9 cellular contexts compared by ENCODE assay signal in the genomic region with DNA sequence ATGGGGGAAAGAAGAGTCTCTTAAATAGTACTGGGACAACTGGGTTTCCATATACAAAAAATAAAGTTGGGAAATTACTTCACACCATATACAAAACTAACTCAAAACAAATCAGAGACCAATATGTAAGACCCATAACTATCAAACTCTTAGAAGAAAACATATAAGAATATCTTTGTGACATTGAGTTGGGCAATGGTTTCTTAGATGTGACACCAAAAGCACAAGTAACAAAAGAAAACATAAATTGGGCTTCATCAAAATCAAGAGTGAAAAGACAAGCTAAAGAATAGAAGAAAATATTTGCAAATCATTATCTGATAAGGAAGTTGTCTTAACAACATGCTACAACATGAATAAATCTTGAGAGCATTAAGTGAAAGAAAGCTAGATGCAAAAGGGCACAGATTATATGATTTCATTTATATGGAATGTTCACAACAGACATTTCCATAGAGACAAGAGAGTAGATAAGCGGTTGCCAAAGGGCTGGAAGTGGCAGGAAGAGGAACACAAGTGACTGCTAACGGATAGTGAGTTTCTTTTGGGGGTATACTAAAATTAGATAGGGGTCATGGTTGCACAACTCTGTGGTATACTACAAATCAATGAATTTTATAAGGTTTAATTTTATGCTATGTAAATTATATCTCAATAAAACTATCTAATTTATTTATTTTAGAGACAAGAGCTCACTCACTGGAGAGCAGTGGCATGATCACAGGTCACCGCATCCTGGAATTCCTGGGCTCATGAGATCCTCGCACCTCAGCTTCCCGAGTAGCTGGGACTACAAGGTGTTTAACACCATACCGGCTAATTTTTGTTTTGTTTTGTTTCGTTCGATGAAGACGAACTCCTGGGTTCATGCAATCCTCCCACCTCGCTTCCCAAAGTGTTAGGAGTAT. TPM values are rescaled to one million over a fixed set of nuclear protein-coding genes. Genes with fewer than 3 reads are reported as not detected.
A peak's percentile ranks its signal among the peaks of the same experiment; 100 is the strongest.
DNase-seq lines count a peak whose midpoint lies in the region; ATAC-seq and TF ChIP-seq lines count a peak whose summit lies in the region.
"Had no signal": no experiment of that assay in that cellular context is flagged by ENCODE, and none has a peak within 500 bp of the region (broad histone marks: within the 10 kb centered on the region; RNA-seq: fewer than 3 reads in every experiment).

No MANE protein-coding gene starts in this region.

- H3K36me3 ChIP-seq in heart right ventricle: no peaks in the 10 kb centered on the region
- H3K36me3 ChIP-seq: pancreas had no signal

- no peaks in the 10 kb centered on the region for H3K27me3 ChIP-seq in heart right ventricle
- H3K27me3 ChIP-seq: pancreas had no signal

- H3K36me3 Mint-ChIP-seq in WTC11 (peaks cover 3% of the 10 kb centered on the region; the same call in 1 of the 2 replicates), type B pancreatic cell (peaks cover 22% of the 10 kb centered on the region)

- H3K9me3 Mint-ChIP-seq in WTC11 (no peaks in the 10 kb centered on the region), type B pancreatic cell (peaks cover 15% of the 10 kb centered on the region)

- 65 to 68% methylated on average over 10 of the region's 10 CpGs for WGBS in heart right ventricle, 2 donors

- intact Hi-C loops in heart right ventricle (cut with DNase I): no loop called here

- no peaks in the 10 kb centered on the region for H3K9me3 ChIP-seq in heart right ventricle
- H3K9me3 ChIP-seq: pancreas had no signal

- peaks cover 5 to 86% (median 53%) of the 10 kb centered on the region in 9 donors for H3K4me1 ChIP-seq in heart right ventricle

- TF ChIP-seq CTCF in WTC11 (IDR thresholded peaks at IDR 0.05) (no peak), heart right ventricle (IDR thresholded peaks at IDR 0.05) (no peak), type B pancreatic cell (conservative IDR thresholded peaks at IDR 0.05) (no peak)

- H3K4me3 Mint-ChIP-seq in WTC11 (no peak overlapping the region), type B pancreatic cell (peak overlapping the region; percentile 12)

- CTCF ChIA-PET in WTC11 (lab: Charles Lee): interaction anchor here (0.8 kb wide), 1 partner anchor 290 kb away, joined by 4 read pairs; no protein-coding TSS in a partner anchor

- POLR2A ChIA-PET in WTC11 (lab: Charles Lee): interaction anchor here (0.5 kb wide), 2 partner anchors 136 to 207 kb away, joined by 3 to 5 read pairs; no protein-coding TSS in a partner anchor

- H3K27ac ChIP-seq in heart right ventricle: peak overlapping the region in 8 of 10 donors; percentile 0 to 61 (median 43)
- H3K27ac ChIP-seq: pancreas had no signal

- peaks cover 57% of the 10 kb centered on the region for H3K4me1 Mint-ChIP-seq in WTC11
- H3K4me1 Mint-ChIP-seq in type B pancreatic cell (ENCODE audit: unreplicated experiment): peaks cover 37% of the 10 kb centered on the region

- H3K27ac Mint-ChIP-seq in WTC11: peak overlapping the region; percentile 12; the same call in 1 of the 2 replicates
- H3K27ac Mint-ChIP-seq in type B pancreatic cell: peak overlapping the region; percentile 48

- DNase-seq in DMS53 (lab: John Stamatoyannopoulos, UW) (peak; percentile 40), DMS53 treated with DMSO at 0.1 percent for 48 hours (lab: John Stamatoyannopoulos, UW; ENCODE audit: unreplicated experiment) (no peak), WTC11 (ENCODE audit: low spot score) (no peak), heart right ventricle (no peak), type B pancreatic cell (ENCODE audit: extremely low spot score, unreplicated experiment) (no peak), NCI-H774 (lab: John Stamatoyannopoulos, UW) (no peak)
- no peak for DNase-seq in stimulated activated naive CD8-positive, alpha-beta T cell treated with anti-CD3 and anti-CD28 coated beads, Interleukin-15, Interleukin-2, amounts not matched to agents 100 U/mL and 50 U/mL, for 24 hours
- DNase-seq: pancreas had no signal

- H3K27me3 Mint-ChIP-seq in WTC11 (ENCODE audit: low read depth): no peaks in the 10 kb centered on the region
- no peaks in the 10 kb centered on the region for H3K27me3 Mint-ChIP-seq in type B pancreatic cell

- ATAC-seq in WTC11: no peak
- peak in 7 of 8 donors; percentile 17 to 72 (median 58) for ATAC-seq in heart right ventricle
- ATAC-seq in HG02973 (IDR thresholded peaks at IDR 0.05; ENCODE audit: unreplicated experiment): no peak
- ATAC-seq in stimulated activated naive CD8-positive, alpha-beta T cell treated with anti-CD3 and anti-CD28 coated beads, Interleukin-15, Interleukin-2, amounts not matched to agents 100 U/mL and 50 U/mL, for 24 hours: no peak

- H3K4me3 ChIP-seq in heart right ventricle: no peak overlapping the region
- H3K4me3 ChIP-seq: pancreas had no signal

TF ChIP-seq in WTC11, 78 proteins besides CTCF, POLR2A, EP300 and RAD21:
- TF ChIP-seq SMAD4 (CRISPR knock-in tag; IDR thresholded peaks at IDR 0.05) (no peak), KAT7 (CRISPR knock-in tag; IDR thresholded peaks at IDR 0.05; ENCODE audit: borderline replicate concordance) (no peak), ZBTB21 (CRISPR knock-in tag; IDR thresholded peaks at IDR 0.05; ENCODE audit: borderline replicate concordance) (no peak), PREB (CRISPR knock-in tag; IDR thresholded peaks at IDR 0.05; ENCODE audit: borderline replicate concordance) (no peak)
- TF ChIP-seq, protein P1, sequence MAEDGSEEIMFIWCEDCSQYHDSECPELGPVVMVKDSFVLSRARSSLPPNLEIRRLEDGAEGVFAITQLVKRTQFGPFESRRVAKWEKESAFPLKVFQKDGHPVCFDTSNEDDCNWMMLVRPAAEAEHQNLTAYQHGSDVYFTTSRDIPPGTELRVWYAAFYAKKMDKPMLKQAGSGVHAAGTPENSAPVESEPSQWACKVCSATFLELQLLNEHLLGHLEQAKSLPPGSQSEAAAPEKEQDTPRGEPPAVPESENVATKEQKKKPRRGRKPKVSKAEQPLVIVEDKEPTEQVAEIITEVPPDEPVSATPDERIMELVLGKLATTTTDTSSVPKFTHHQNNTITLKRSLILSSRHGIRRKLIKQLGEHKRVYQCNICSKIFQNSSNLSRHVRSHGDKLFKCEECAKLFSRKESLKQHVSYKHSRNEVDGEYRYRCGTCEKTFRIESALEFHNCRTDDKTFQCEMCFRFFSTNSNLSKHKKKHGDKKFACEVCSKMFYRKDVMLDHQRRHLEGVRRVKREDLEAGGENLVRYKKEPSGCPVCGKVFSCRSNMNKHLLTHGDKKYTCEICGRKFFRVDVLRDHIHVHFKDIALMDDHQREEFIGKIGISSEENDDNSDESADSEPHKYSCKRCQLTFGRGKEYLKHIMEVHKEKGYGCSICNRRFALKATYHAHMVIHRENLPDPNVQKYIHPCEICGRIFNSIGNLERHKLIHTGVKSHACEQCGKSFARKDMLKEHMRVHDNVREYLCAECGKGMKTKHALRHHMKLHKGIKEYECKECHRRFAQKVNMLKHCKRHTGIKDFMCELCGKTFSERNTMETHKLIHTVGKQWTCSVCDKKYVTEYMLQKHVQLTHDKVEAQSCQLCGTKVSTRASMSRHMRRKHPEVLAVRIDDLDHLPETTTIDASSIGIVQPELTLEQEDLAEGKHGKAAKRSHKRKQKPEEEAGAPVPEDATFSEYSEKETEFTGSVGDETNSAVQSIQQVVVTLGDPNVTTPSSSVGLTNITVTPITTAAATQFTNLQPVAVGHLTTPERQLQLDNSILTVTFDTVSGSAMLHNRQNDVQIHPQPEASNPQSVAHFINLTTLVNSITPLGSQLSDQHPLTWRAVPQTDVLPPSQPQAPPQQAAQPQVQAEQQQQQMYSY (CRISPR knock-in tag; IDR thresholded peaks at IDR 0.05): no peak
- TF ChIP-seq, protein P2, sequence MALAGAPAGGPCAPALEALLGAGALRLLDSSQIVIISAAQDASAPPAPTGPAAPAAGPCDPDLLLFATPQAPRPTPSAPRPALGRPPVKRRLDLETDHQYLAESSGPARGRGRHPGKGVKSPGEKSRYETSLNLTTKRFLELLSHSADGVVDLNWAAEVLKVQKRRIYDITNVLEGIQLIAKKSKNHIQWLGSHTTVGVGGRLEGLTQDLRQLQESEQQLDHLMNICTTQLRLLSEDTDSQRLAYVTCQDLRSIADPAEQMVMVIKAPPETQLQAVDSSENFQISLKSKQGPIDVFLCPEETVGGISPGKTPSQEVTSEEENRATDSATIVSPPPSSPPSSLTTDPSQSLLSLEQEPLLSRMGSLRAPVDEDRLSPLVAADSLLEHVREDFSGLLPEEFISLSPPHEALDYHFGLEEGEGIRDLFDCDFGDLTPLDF (CRISPR knock-in tag; IDR thresholded peaks at IDR 0.05): no peak
TF ChIP-seq in WTC11: peak in this region for 0.

RNA-seq across cellular contexts. Expression of gene JMJD1C, which starts 35.4 kb away (rescaled TPM):
- total RNA-seq in WTC11 (2021) (158 to 180 TPM (median 161 TPM) in 3 replicates), heart right ventricle (10 to 100 TPM; 30.9 to 51.9 (median 39.2) TPM), type B pancreatic cell (ENCODE audit: low replicate concordance) (58.3 and 62.6 TPM in 2 replicates)
- 10 to 100 TPM; 14.4 to 70.4 TPM for polyA plus RNA-seq in heart right ventricle

Comparison
In these comparisons a context has a peak if more than half of its experiments do, and no peak if none do; other contexts are left out.
1. ATAC-seq: peak in heart right ventricle (7 of 8); none in WTC11 (single experiment), HG02973 (single experiment) and stimulated activated naive CD8-positive, alpha-beta T cell treated with anti-CD3 and anti-CD28 coated beads, Interleukin-15, Interleukin-2, amounts not matched to agents 100 U/mL and 50 U/mL, for 24 hours (single experiment).